ENCODE assay signal across 19 cellular contexts in the genomic region with DNA sequence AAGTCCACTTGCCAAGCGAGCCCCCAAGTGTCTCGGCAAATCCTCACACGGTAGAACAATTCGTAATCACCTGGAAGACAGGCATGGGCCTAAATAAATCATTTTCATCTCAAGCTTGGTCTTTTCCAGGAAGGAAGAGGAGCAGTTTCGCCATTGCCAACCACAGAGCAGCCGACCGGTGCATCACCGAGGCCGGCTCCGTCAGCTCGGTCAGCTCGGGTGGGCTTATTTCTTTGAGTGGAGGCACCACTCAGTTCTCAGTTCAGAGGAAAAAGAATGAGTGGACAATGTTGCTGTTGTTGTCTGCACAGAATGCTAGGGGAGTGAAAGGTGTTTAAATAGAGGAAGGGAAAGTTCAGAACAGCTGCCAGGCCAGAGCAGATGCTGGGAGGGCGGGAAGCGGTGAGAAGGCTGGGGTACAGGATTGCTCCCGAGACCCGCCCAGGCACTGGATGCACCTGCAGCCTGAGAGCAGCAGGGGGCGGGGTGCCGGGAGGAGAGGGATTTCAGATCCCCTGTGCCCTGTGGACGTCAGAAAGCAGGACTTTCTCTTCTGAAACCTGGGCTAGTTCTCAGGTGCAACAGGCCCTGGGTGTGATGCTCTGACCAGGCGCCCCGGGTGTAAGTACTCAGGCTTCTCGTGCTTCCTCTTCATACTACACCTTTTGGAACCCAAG. TPM values are rescaled to one million over a fixed set of nuclear protein-coding genes. Genes with fewer than 3 reads are reported as not detected.
DNase-seq lines count a peak whose midpoint lies in the region; ATAC-seq and TF ChIP-seq lines count a peak whose summit lies in the region.
"Had no signal": no experiment of that assay in that cellular context is flagged by ENCODE, and none has a peak within 500 bp of the region (broad histone marks: within the 10 kb centered on the region; RNA-seq: fewer than 3 reads in every experiment).

No MANE protein-coding gene starts in this region.

- no peaks in the 10 kb centered on the region for H3K4me1 ChIP-seq in SK-N-SH (ENCODE audit: control insufficient read depth in 1 of 2, insufficient read depth in 2 of 2, low read depth in 1 of 2, low read length in 1 of 2)
- H3K4me1 ChIP-seq: upper lobe of left lung had no signal

- TF ChIP-seq CTCF in 22Rv1 (IDR thresholded peaks at IDR 0.05), result peak; percentile 36; the same call in 1 of the 2 replicates
- peak; percentile 33 for TF ChIP-seq CTCF in SK-N-SH (IDR thresholded peaks at IDR 0.05)
- peak; percentile 57 for TF ChIP-seq CTCF in glutamatergic neuron (IDR thresholded peaks at IDR 0.05; ENCODE audit: partially characterized antibody, unreplicated experiment)
- TF ChIP-seq CTCF in omental fat pad (IDR thresholded peaks at IDR 0.05), result no peak

- H3K27ac Mint-ChIP-seq in glutamatergic neuron (ENCODE audit: unreplicated experiment), result no peak overlapping the region
- H3K27ac Mint-ChIP-seq: activated naive CD4-positive, alpha-beta T cell treated with anti-CD3 and anti-CD28 coated beads for 36 hours; naive B cell had no signal

- CTCF ChIA-PET in SK-N-SH (lab: Yijun Ruan, JAX), result interaction anchor here (0.6 to 9.0 kb wide), 8 partner anchors 10 to 1242 kb away, joined by 3 to 128 read pairs (median 3); a partner anchor contains a TSS

- H3K27me3 Mint-ChIP-seq in glutamatergic neuron (ENCODE audit: unreplicated experiment), result peaks cover 2% of the 10 kb centered on the region
- H3K27me3 Mint-ChIP-seq: activated CD4-positive, alpha-beta memory T cell treated with anti-CD3 and anti-CD28 coated beads, Interleukin-2, amount 10 ng/mL, durations not matched to agents 7 days and 5 days had no signal

- TF ChIP-seq RAD21 in SK-N-SH (IDR thresholded peaks at IDR 0.05; ENCODE audit: low read length), result peak; percentile 18; the same call in 1 of the 2 replicates

- no peak for TF ChIP-seq EP300 in SK-N-SH (IDR thresholded peaks at IDR 0.05; ENCODE audit: borderline replicate concordance in 1 of 2, low read depth in 1 of 2, low read length in 1 of 2)

- H3K4me3 ChIP-seq in H7 (ENCODE audit: insufficient read depth, low read depth, low read length) (no peak overlapping the region), SK-N-SH (ENCODE audit: low read depth in 2 of 2, low read length in 1 of 2) (no peak overlapping the region)
- H3K4me3 ChIP-seq: upper lobe of left lung had no signal

- no peak overlapping the region for H2AFZ ChIP-seq in SK-N-SH (ENCODE audit: low read depth)

- no peak overlapping the region for H3K4me3 Mint-ChIP-seq in glutamatergic neuron (ENCODE audit: unreplicated experiment)
- H3K4me3 Mint-ChIP-seq: activated CD4-positive, alpha-beta memory T cell treated with anti-CD3 and anti-CD28 coated beads, Interleukin-2, amount 10 ng/mL, durations not matched to agents 7 days and 5 days; activated naive CD4-positive, alpha-beta T cell treated with anti-CD3 and anti-CD28 coated beads for 36 hours had no signal

- H3K36me3 ChIP-seq in H7 (replicated peaks; ENCODE audit: control insufficient read depth, insufficient read depth, low read length) (no peaks in the 10 kb centered on the region), SK-N-SH (replicated peaks in 1 of 2; ENCODE audit: control insufficient read depth in 1 of 2, insufficient read depth in 2 of 2, low read length in 1 of 2) (no peaks in the 10 kb centered on the region)
- H3K36me3 ChIP-seq: upper lobe of left lung had no signal

- no peaks in the 10 kb centered on the region for H3K79me2 ChIP-seq in SK-N-SH (ENCODE audit: insufficient read depth)

- DNase-seq in H7 (peak; percentile 76), SK-N-SH (no peak), glutamatergic neuron (peak; percentile 45), NCI-H1694 treated with DMSO at 0.1 percent for 48 hours (lab: John Stamatoyannopoulos, UW) (no peak), omental fat pad (ENCODE audit: low spot score) (no peak), OCI-M1 (lab: John Stamatoyannopoulos, UW) (no peak)
- DNase-seq: activated CD4-positive, alpha-beta memory T cell treated with anti-CD3 and anti-CD28 coated beads, Interleukin-2, amount 10 ng/mL, durations not matched to agents 7 days and 5 days; activated naive CD4-positive, alpha-beta T cell treated with anti-CD3 and anti-CD28 coated beads for 36 hours; cerebellar nuclear complex; kidney glomerular epithelial cell; naive B cell; NCI-H1105; NCI-H774 had no signal

- no peak overlapping the region for H3K9ac ChIP-seq in SK-N-SH

- POLR2A ChIA-PET in SK-N-SH (lab: Yijun Ruan, JAX), result no interaction called here

- no peak overlapping the region for H3K27ac ChIP-seq in 22Rv1
- no peak overlapping the region for H3K27ac ChIP-seq in SK-N-SH (ENCODE audit: low read depth in 2 of 2, low read length in 1 of 2)
- H3K27ac ChIP-seq: HL-60, upper lobe of left lung had no signal

- no peaks in the 10 kb centered on the region for H3F3A ChIP-seq in SK-N-SH (replicated peaks; ENCODE audit: insufficient read depth)

- peaks cover 4% of the 10 kb centered on the region for H3K9me3 Mint-ChIP-seq in glutamatergic neuron (ENCODE audit: unreplicated experiment)

- no peaks in the 10 kb centered on the region for H3K9me3 ChIP-seq in SK-N-SH
- H3K9me3 ChIP-seq: upper lobe of left lung had no signal

- peaks cover 2% of the 10 kb centered on the region for H3K4me1 Mint-ChIP-seq in glutamatergic neuron (ENCODE audit: low read depth, unreplicated experiment)

- 77% methylated on average over 21 of the region's 22 CpGs for WGBS in SK-N-SH (ENCODE audit: low lambda C conversion rate)

- H3K9me2 ChIP-seq in SK-N-SH, result no peaks in the 10 kb centered on the region

- no peak for ATAC-seq in omental fat pad (ENCODE audit: low FRiP score)
- ATAC-seq in HG03354 (IDR thresholded peaks at IDR 0.05; ENCODE audit: poor library complexity, severe bottlenecking, unreplicated experiment), result no peak

- H4K20me1 ChIP-seq in SK-N-SH (ENCODE audit: insufficient read depth), result no peaks in the 10 kb centered on the region

- H3K27me3 ChIP-seq in H7 (ENCODE audit: control insufficient read depth, insufficient read depth, low read length), result no peaks in the 10 kb centered on the region
- H3K27me3 ChIP-seq in SK-N-SH (ENCODE audit: insufficient read depth), result no peaks in the 10 kb centered on the region
- H3K27me3 ChIP-seq: upper lobe of left lung had no signal

- H3K36me3 Mint-ChIP-seq in glutamatergic neuron (ENCODE audit: unreplicated experiment), result peaks cover 6% of the 10 kb centered on the region

- H3K4me2 ChIP-seq in SK-N-SH, result no peak overlapping the region

TF ChIP-seq in SK-N-SH, 30 proteins besides CTCF, POLR2A, EP300 and RAD21:
- TF ChIP-seq MXI1 (IDR thresholded peaks at IDR 0.05; ENCODE audit: low read depth, low read length) (no peak), SMC3 (IDR thresholded peaks at IDR 0.05; ENCODE audit: low read depth, low read length) (0 out of 2 replicates have a peak, but pooled peaks have one; percentile 14)

RNA-seq across cellular contexts. Expression of a gene that starts 17.7 kb away (rescaled TPM):
- total RNA-seq in H7 (2014; rRNA removed; shearing (Covaris generic)), result 2.7 and 5.6 TPM in 2 replicates
- 51.2 and 80.3 TPM in 2 replicates for polyA plus RNA-seq in SK-N-SH (2012; rRNA removed)
- 58.5 and 59.1 TPM in 2 replicates for polyA plus RNA-seq in SK-N-SH (2012; cell fraction: cytosol; rRNA removed)
- polyA plus RNA-seq in SK-N-SH (2012; cell fraction: nucleus; rRNA removed), result 80.5 and 102 TPM in 2 replicates
- 0.17 TPM for total RNA-seq in glutamatergic neuron (ENCODE audit: unreplicated experiment)
- total RNA-seq in omental fat pad, result 100 to 1,000 TPM; 616 to 884 (median 686) TPM

RNA-seq across cellular contexts. Expression of a gene that starts 50.5 kb away (rescaled TPM):
- total RNA-seq in H7 (2014; rRNA removed; shearing (Covaris generic)), result not detected in 2 replicates
- polyA plus RNA-seq in SK-N-SH (2012; rRNA removed), result not detected in 2 replicates
- not detected in 2 replicates for polyA plus RNA-seq in SK-N-SH (2012; cell fraction: cytosol; rRNA removed)
- polyA plus RNA-seq in SK-N-SH (2012; cell fraction: nucleus; rRNA removed), result not detected in 2 replicates
- total RNA-seq in glutamatergic neuron (ENCODE audit: unreplicated experiment) (not detected), omental fat pad (10 to 100 TPM in 1 of 4 donors, 1 to 10 TPM in 2, not detected in 1; 3.0 to 15.6 (median 3.1) TPM)
- total RNA-seq: activated CD4-positive, alpha-beta memory T cell treated with anti-CD3 and anti-CD28 coated beads, Interleukin-2, amount 10 ng/mL, durations not matched to agents 7 days and 5 days; activated naive CD4-positive, alpha-beta T cell treated with anti-CD3 and anti-CD28 coated beads for 36 hours; skeletal muscle tissue; T-helper 1 cell treated with Interleukin-12 subunit alpha and Interleukin-12 subunit beta and Interleukin-4 antibody, amounts not matched to agents 30 ng/mL and 1 ng/mL, for 36 hours had no signal

Comparison
In these comparisons a context has a peak if more than half of its experiments do, and no peak if none do; other contexts are left out.
1. CTCF ChIP-seq: peak in 22Rv1 (single experiment), SK-N-SH (single experiment) and glutamatergic neuron (single experiment); none in omental fat pad (0 of 3).
2. DNase-seq: peak in H7 (single experiment) and glutamatergic neuron (single experiment); none in SK-N-SH (single experiment), NCI-H1694 treated with DMSO at 0.1 percent for 48 hours (single experiment), omental fat pad (single experiment) and OCI-M1 (single experiment).
3. RNA of a gene that starts 17.7 kb away (total RNA-seq): 616 to 884 TPM in omental fat pad; 2.7 to 5.6 TPM in H7 and 0.17 TPM in glutamatergic neuron (single experiment); every median in the first group is over 10 times any median in the second.